ENCODE assay signal across 8 cellular contexts in genomic region chr3:169812124-169812843, GRCh38. TPM values are rescaled to one million over a fixed set of nuclear protein-coding genes. Genes with fewer than 3 reads are reported as not detected.
DNase-seq lines count a peak whose midpoint lies in the region; ATAC-seq lines count a peak whose summit lies in the region.

No MANE protein-coding gene starts in this region.

- peak overlapping the region; percentile 82 for H3K4me3 ChIP-seq in SK-N-MC

- peak overlapping the region; percentile 40; the same call in 1 of the 2 replicates for H3K27ac ChIP-seq in SK-N-MC

- DNase-seq in DMS79 treated with DMSO at 0.1 percent for 48 hours (lab: John Stamatoyannopoulos, UW) (peak; percentile 56), HuH-7 (ENCODE audit: low spot score) (peak; percentile 60), SK-N-MC (ENCODE audit: low read depth, low spot score) (no peak), anterior cingulate cortex (lab: John Stamatoyannopoulos, UW) (peak; percentile 9 to 75 (median 52)), hypothalamus (lab: John Stamatoyannopoulos, UW) (peak in 44 of 51 donors; percentile 13 to 73 (median 52)), renal cortical epithelial cell (ENCODE audit: low read depth) (peak; percentile 30), HPDE6-E6E7 (ENCODE audit: extremely low spot score) (no peak)

- no peaks in the 10 kb centered on the region for H3K9me3 ChIP-seq in SK-N-MC (ENCODE audit: low read depth, low read length)

- peak; percentile 65 for ATAC-seq in GM21515 (IDR thresholded peaks at IDR 0.05; ENCODE audit: unreplicated experiment)

- H3K9ac ChIP-seq in SK-N-MC (ENCODE audit: insufficient read length): peak overlapping the region; percentile 81

- no peaks in the 10 kb centered on the region for H3K36me3 ChIP-seq in SK-N-MC (ENCODE audit: insufficient read depth, low read length)

RNA-seq across cellular contexts. Expression of gene LRRIQ4, which starts 0.4 kb away (rescaled TPM):
- 0.17 TPM in 1 of 2 replicates, not detected in the other for total RNA-seq in renal cortical epithelial cell

RNA-seq across cellular contexts. Expression of gene LRRC34, which starts 0.4 kb away (rescaled TPM):
- total RNA-seq in renal cortical epithelial cell: 5.2 and 8.0 TPM in 2 replicates

RNA-seq across cellular contexts. Expression of gene MYNN, which starts 39.1 kb away (rescaled TPM):
- total RNA-seq in renal cortical epithelial cell: 21.7 and 23.2 TPM in 2 replicates

RNA-seq across cellular contexts. Expression of gene ACTRT3, which starts 42.9 kb away (rescaled TPM):
- total RNA-seq in renal cortical epithelial cell: 12.3 and 14.3 TPM in 2 replicates

RNA-seq across cellular contexts. Expression of gene TERC, which starts 47.4 kb away (rescaled TPM):
- 16.7 and 685 TPM in 2 replicates for total RNA-seq in renal cortical epithelial cell

Comparison
In these comparisons a context has a peak if more than half of its experiments do, and no peak if none do; other contexts are left out.
1. DNase-seq: peak in DMS79 treated with DMSO at 0.1 percent for 48 hours (single experiment), HuH-7 (single experiment), anterior cingulate cortex (58 of 58), hypothalamus (44 of 51) and renal cortical epithelial cell (single experiment); none in SK-N-MC (single experiment) and HPDE6-E6E7 (single experiment).